Comparison of ENCODE assay signal across 31 cellular contexts in genomic region chr3:76096836-76097587, GRCh38.
"Had no signal": no experiment of that assay in that cellular context is flagged by ENCODE, and none has a peak within 500 bp of the region (broad histone marks: within the 10 kb centered on the region; RNA-seq: fewer than 3 reads in every experiment).

No MANE protein-coding gene starts in this region.

- H3K36me3 ChIP-seq: esophagus muscularis mucosa, gastrocnemius medialis, neutrophil, prostate gland, vagina had no signal

- DNase-seq: activated CD4-positive, alpha-beta T cell treated with anti-CD3 and anti-CD28 coated beads for 36 hours; activated CD4-positive, alpha-beta T cell treated with anti-CD3 and anti-CD28 coated beads, Interleukin-2, amount 50 U/mL, for 4 hours; activated CD4-positive, CD25-positive, alpha-beta regulatory T cell; activated naive CD4-positive, alpha-beta T cell; activated T-cell treated with anti-CD3 and anti-CD28 coated beads for 4 hours; activated T-cell treated with anti-CD3 and anti-CD28 coated beads, Interleukin-2, amount 50 U/mL, for 72 hours; aorta; dermis blood vessel endothelial cell; effector CD4-positive, alpha-beta T cell; gastrocnemius medialis; left cardiac atrium; mammary epithelial cell; naive B cell; nephron progenitor cell; retina; stimulated activated CD4-positive, alpha-beta T cell treated with anti-CD3 and anti-CD28 coated beads, Interleukin-1b, Interleukin-23, amount 100 ng/mL, for 48 hours; stimulated activated CD4-positive, alpha-beta T cell treated with anti-CD3 and anti-CD28 coated beads, Interleukin-4, amount 100 ng/mL, for 4 hours; stimulated activated CD8-positive, alpha-beta memory T cell treated with anti-CD3 and anti-CD28 coated beads, Interleukin-4, amount 100 ng/mL, for 48 hours; stimulated activated naive CD8-positive, alpha-beta T cell treated with anti-CD3 and anti-CD28 coated beads, Interleukin-15, amount 100 ng/mL, for 72 hours; substantia nigra had no signal

- H3K4me1 ChIP-seq: esophagus muscularis mucosa, gastrocnemius medialis, prostate gland, vagina had no signal

- H3K27ac ChIP-seq: esophagus muscularis mucosa, gastrocnemius medialis, hepatocyte, neutrophil, prostate gland, vagina had no signal

- H3K9me3 ChIP-seq: esophagus muscularis mucosa, gastrocnemius medialis, neutrophil, prostate gland, vagina had no signal

- H3K4me3 ChIP-seq: esophagus muscularis mucosa, gastrocnemius medialis, hepatocyte, prostate gland, smooth muscle cell, vagina had no signal

- ATAC-seq: activated CD4-positive, alpha-beta T cell treated with anti-CD3 and anti-CD28 coated beads for 36 hours; activated naive CD4-positive, alpha-beta T cell treated with anti-CD3 and anti-CD28 coated beads, Interleukin-2, amount 50 U/mL, for 72 hours; activated T-cell treated with anti-CD3 and anti-CD28 coated beads, Interleukin-2, amount 50 U/mL, for 72 hours; gastrocnemius medialis; left cardiac atrium; stimulated activated memory B cell treated with anti-CD40 and anti-IgM and Interleukin-4, amounts not matched to agents 10 μg/mL and 1 μg/mL and 100 μg/mL, for 72 hours; stimulated activated naive CD8-positive, alpha-beta T cell treated with anti-CD3 and anti-CD28 coated beads, Interleukin-15, amount 100 ng/mL, for 72 hours had no signal

- H3K27me3 ChIP-seq: esophagus muscularis mucosa, gastrocnemius medialis, hepatocyte, neutrophil, vagina had no signal

- FAIRE-seq: bronchial epithelial cell, colon, keratinocyte had no signal
